Comparison of ENCODE assay signal across 2 cellular contexts in the genomic region with DNA sequence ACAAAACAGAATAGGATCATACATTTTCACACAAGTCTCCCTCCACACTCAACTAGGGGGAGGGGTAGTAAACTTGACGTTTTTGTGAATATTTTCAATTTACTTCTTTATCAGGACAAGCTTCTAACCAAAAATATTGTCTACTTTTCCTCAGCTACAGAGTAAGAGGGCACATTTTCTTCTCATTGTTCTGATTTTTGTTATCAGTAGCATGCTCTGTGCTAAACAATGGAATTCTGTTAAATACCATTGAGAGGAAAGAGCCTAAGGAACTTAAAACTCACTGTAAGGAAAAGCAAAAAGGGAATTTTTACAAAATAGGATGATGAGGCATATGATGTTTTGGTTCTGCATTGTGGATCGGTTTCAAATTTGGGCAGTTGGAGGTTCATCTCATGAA.
TF ChIP-seq lines count a peak whose summit lies in the region.

No MANE protein-coding gene starts in this region.

TF ChIP-seq in IMR-90, 13 proteins besides CTCF, POLR2A, EP300 and RAD21:
- TF ChIP-seq RFX5 (IDR thresholded peaks at IDR 0.05; ENCODE audit: low read depth, low read length) (no peak), BHLHE40 (IDR thresholded peaks at IDR 0.05; ENCODE audit: low read depth, low read length) (no peak)

TF ChIP-seq in endothelial cell of umbilical vein, 7 proteins besides CTCF, POLR2A, EP300 and RAD21:
- TF ChIP-seq JUN (IDR thresholded peaks at IDR 0.05; ENCODE audit: borderline replicate concordance, insufficient read depth, insufficient read length, low read depth) (no peak), EZH2 (IDR thresholded peaks at IDR 0.05; ENCODE audit: borderline replicate concordance, low read depth, low read length, severe bottlenecking) (no peak), FOS (IDR thresholded peaks at IDR 0.05; ENCODE audit: borderline replicate concordance, insufficient read depth, low read length) (no peak), POLR2AphosphoS5 (IDR thresholded peaks at IDR 0.05; ENCODE audit: insufficient read depth, low read depth, low read length) (no peak), MYC (IDR thresholded peaks at IDR 0.05; ENCODE audit: low read depth, low read length) (no peak), GATA2 (IDR thresholded peaks at IDR 0.05; ENCODE audit: insufficient read depth, insufficient read length, low read depth, low read length) (no peak)
- TF ChIP-seq, protein P1, sequence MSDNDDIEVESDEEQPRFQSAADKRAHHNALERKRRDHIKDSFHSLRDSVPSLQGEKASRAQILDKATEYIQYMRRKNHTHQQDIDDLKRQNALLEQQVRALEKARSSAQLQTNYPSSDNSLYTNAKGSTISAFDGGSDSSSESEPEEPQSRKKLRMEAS (IDR thresholded peaks at IDR 0.05; ENCODE audit: insufficient read depth, insufficient read length), result no peak
TF ChIP-seq in endothelial cell of umbilical vein: peak in this region for 0.
